ENCODE assay signal across 16 cellular contexts in genomic region chr7:125090596-125090995, GRCh38.
DNase-seq lines count a peak whose midpoint lies in the region; ATAC-seq, FAIRE-seq and TF ChIP-seq lines count a peak whose summit lies in the region.
"Had no signal": no experiment of that assay in that cellular context is flagged by ENCODE, and none has a peak within 500 bp of the region (broad histone marks: within the 10 kb centered on the region; RNA-seq: fewer than 3 reads in every experiment).

No MANE protein-coding gene starts in this region.

- TF ChIP-seq EP300 in A549 (IDR thresholded peaks at IDR 0.05) (no peak), Ishikawa (IDR thresholded peaks at IDR 0.05; ENCODE audit: borderline replicate concordance) (no peak)

- 24% methylated on average over 3 of the region's 3 CpGs for WGBS in A549 (ENCODE audit: missing lambda C conversion rate)
- 46% methylated on average over 3 of the region's 3 CpGs for WGBS in mammary epithelial cell (ENCODE audit: low coverage, missing lambda C conversion rate)

- no peak overlapping the region for H3K27ac ChIP-seq in A549
- peak overlapping the region; percentile 6 for H3K27ac ChIP-seq in mammary epithelial cell (ENCODE audit: insufficient read depth, low read depth, low read length)
- no peak overlapping the region for H3K27ac ChIP-seq in keratinocyte (ENCODE audit: control insufficient read depth, insufficient read depth, low read length)
- H3K27ac ChIP-seq: GM23248 had no signal

- TF ChIP-seq RAD21 in A549 (conservative IDR thresholded peaks at IDR 0.05 in 1 of 2, IDR thresholded peaks at IDR 0.05 in 1 of 2) (no peak), Ishikawa (IDR thresholded peaks at IDR 0.05; ENCODE audit: low read depth) (no peak)

- H3K4me1 ChIP-seq in A549 (no peaks in the 10 kb centered on the region), mammary epithelial cell (ENCODE audit: insufficient read depth, low read length) (peaks cover 11% of the 10 kb centered on the region), keratinocyte (ENCODE audit: control insufficient read depth, extremely low read depth, insufficient read depth, low read length) (peaks cover 12% of the 10 kb centered on the region)
- H3K4me1 ChIP-seq: Caco-2 had no signal

- no peak overlapping the region for H2AFZ ChIP-seq in mammary epithelial cell (ENCODE audit: low read depth, low read length)
- no peak overlapping the region for H2AFZ ChIP-seq in keratinocyte (ENCODE audit: control insufficient read depth, low read length)
- H2AFZ ChIP-seq: GM23248 had no signal

- no peak for TF ChIP-seq CTCF in A549 (IDR thresholded peaks at IDR 0.05)
- TF ChIP-seq CTCF in mammary epithelial cell (conservative IDR thresholded peaks at IDR 0.05 in 1 of 2, IDR thresholded peaks at IDR 0.05 in 1 of 2; ENCODE audit: extremely low read depth in 1 of 2, insufficient read depth in 1 of 2, low read depth in 1 of 2, low read length in 2 of 2), result no peak
- no peak for TF ChIP-seq CTCF in keratinocyte (optimal IDR thresholded peaks at IDR 0.05 in 1 of 3, IDR thresholded peaks at IDR 0.05 in 1 of 3, conservative IDR thresholded peaks at IDR 0.05 in 1 of 3; ENCODE audit: extremely low read depth in 1 of 3, insufficient read depth in 2 of 3, low read length in 3 of 3)

- intact Hi-C loops in mammary epithelial cell (cut with micrococcal nuclease), result no loop called here

- no peak for DNase-seq in A549 (ENCODE audit: low read depth in 1 of 2, low spot score in 1 of 2)
- DNase-seq in mammary epithelial cell, result peak; percentile 38
- peak; percentile 28 for DNase-seq in keratinocyte (ENCODE audit: low read depth, low spot score)
- DNase-seq in amygdala (lab: John Stamatoyannopoulos, UW), result no peak
- no peak for DNase-seq in Ammon's horn (ENCODE audit: low spot score)
- DNase-seq: Caco-2, GM23248, KBM-7, NCI-H1048, NCI-H146, NCI-H2081 treated with DMSO at 0.1 percent for 48 hours, NCI-H510A, NCI-H774 had no signal

- H3K36me3 ChIP-seq in mammary epithelial cell (ENCODE audit: insufficient read depth, low read length), result no peaks in the 10 kb centered on the region
- no peaks in the 10 kb centered on the region for H3K36me3 ChIP-seq in keratinocyte (ENCODE audit: control insufficient read depth in 2 of 2, extremely low read depth in 1 of 2, insufficient read depth in 2 of 2, low read length in 2 of 2)

- no peaks in the 10 kb centered on the region for H3K9me3 ChIP-seq in A549
- no peaks in the 10 kb centered on the region for H3K9me3 ChIP-seq in mammary epithelial cell (replicated peaks; ENCODE audit: insufficient read depth, low read length)
- no peaks in the 10 kb centered on the region for H3K9me3 ChIP-seq in keratinocyte (ENCODE audit: control insufficient read depth, low read depth, low read length)
- H3K9me3 ChIP-seq: Caco-2 had no signal

- TF ChIP-seq POLR2A in A549 (IDR thresholded peaks at IDR 0.05; ENCODE audit: low read length), result no peak

- ATAC-seq in A549, result no peak
- ATAC-seq in GM21529 (IDR thresholded peaks at IDR 0.05; ENCODE audit: unreplicated experiment), result no peak
- ATAC-seq in GM18873 (IDR thresholded peaks at IDR 0.05; ENCODE audit: low FRiP score, unreplicated experiment), result no peak

- H3K27me3 ChIP-seq in mammary epithelial cell (ENCODE audit: insufficient read depth, low read length) (no peaks in the 10 kb centered on the region), keratinocyte (ENCODE audit: control insufficient read depth, extremely low read depth, insufficient read depth, low read length) (no peaks in the 10 kb centered on the region)

- H4K20me1 ChIP-seq in mammary epithelial cell (ENCODE audit: insufficient read depth, low read length), result no peaks in the 10 kb centered on the region
- H4K20me1 ChIP-seq in keratinocyte (ENCODE audit: control insufficient read depth, extremely low read depth, insufficient read depth, low read length), result no peaks in the 10 kb centered on the region

- FAIRE-seq in A549 (lab: Jason Lieb, UNC) (no peak), keratinocyte (lab: Jason Lieb, UNC) (no peak)

- POLR2A ChIA-PET in A549 (lab: Yijun Ruan, JAX), result no interaction called here

- dilution Hi-C loops in mammary epithelial cell (cut with HindIII; ENCODE audit: low sequenced_read_pairs) (no loop called here), keratinocyte (cut with MboI; ENCODE audit: extremely low pct_ligation_motif_present, low sequenced_read_pairs) (no loop called here)

- H3K9me1 ChIP-seq in keratinocyte (ENCODE audit: control insufficient read depth, extremely low read depth, insufficient read depth, low read length), result no peaks in the 10 kb centered on the region

- H3K9ac ChIP-seq in mammary epithelial cell (ENCODE audit: insufficient read depth, low read length) (no peak overlapping the region), keratinocyte (ENCODE audit: control insufficient read depth, extremely low read depth, insufficient read depth, low read length) (no peak overlapping the region)
- H3K9ac ChIP-seq: GM23248 had no signal

- in situ Hi-C loops in mammary epithelial cell (cut with MboI; ENCODE audit: low sequenced_read_pairs in 2 of 2), result no loop called here

- H3K4me2 ChIP-seq in A549 (no peak overlapping the region), mammary epithelial cell (ENCODE audit: insufficient read depth, low read depth, low read length) (peak overlapping the region; percentile 36), keratinocyte (ENCODE audit: control insufficient read depth, extremely low read depth, insufficient read depth, low read depth, low read length) (no peak overlapping the region)

- H3K79me2 ChIP-seq in mammary epithelial cell (ENCODE audit: insufficient read depth, low read length) (no peaks in the 10 kb centered on the region), keratinocyte (ENCODE audit: control insufficient read depth, insufficient read depth, low read length) (no peaks in the 10 kb centered on the region)

- H3K4me3 ChIP-seq in A549 (no peak overlapping the region), mammary epithelial cell (replicated peaks in 1 of 3; ENCODE audit: insufficient read depth in 1 of 3, low read depth in 2 of 3, low read length in 3 of 3) (no peak overlapping the region), keratinocyte (ENCODE audit: control insufficient read depth in 2 of 3, extremely low read depth in 1 of 3, insufficient read depth in 2 of 3, low read depth in 1 of 3, low read length in 3 of 3) (no peak overlapping the region)
- H3K4me3 ChIP-seq: GM23248 had no signal

- no TSS peak for BruUV-seq in mammary epithelial cell (replicated peaks; lab: Mats Ljungman, UMichigan)

- CTCF ChIA-PET in A549 (lab: Yijun Ruan, JAX) (no interaction called here), mammary epithelial cell (lab: Charles Lee; ENCODE audit: low non-redundant PET) (interaction anchor here (0.7 kb wide), 1 partner anchor 1416 kb away, joined by 5 read pairs; no protein-coding TSS in a partner anchor)

TF ChIP-seq in A549, 52 proteins besides CTCF, POLR2A, EP300 and RAD21:
- TF ChIP-seq HMGXB4 (CRISPR knock-in tag; IDR thresholded peaks at IDR 0.05; ENCODE audit: borderline replicate concordance) (no peak), USF2 (IDR thresholded peaks at IDR 0.05) (0 out of 2 replicates have a peak, but pooled peaks have one; percentile 4)

TF ChIP-seq in Ishikawa, 13 proteins besides CTCF, POLR2A, EP300 and RAD21:
- TF ChIP-seq EGR1 (IDR thresholded peaks at IDR 0.05), result no peak
- TF ChIP-seq USF1 (IDR thresholded peaks at IDR 0.05), result 0 out of 2 replicates have a peak, but pooled peaks have one; percentile 11
- peak; percentile 16; the same call in 1 of the 2 replicates for TF ChIP-seq TEAD4 (IDR thresholded peaks at IDR 0.05)

Comparison
In these comparisons a context has a peak if more than half of its experiments do, and no peak if none do; other contexts are left out.
1. DNase-seq: peak in mammary epithelial cell (single experiment) and keratinocyte (single experiment); none in A549 (0 of 2), amygdala (0 of 56) and Ammon's horn (single experiment).